Comparison of ENCODE assay signal across 11 cellular contexts in the genomic region with DNA sequence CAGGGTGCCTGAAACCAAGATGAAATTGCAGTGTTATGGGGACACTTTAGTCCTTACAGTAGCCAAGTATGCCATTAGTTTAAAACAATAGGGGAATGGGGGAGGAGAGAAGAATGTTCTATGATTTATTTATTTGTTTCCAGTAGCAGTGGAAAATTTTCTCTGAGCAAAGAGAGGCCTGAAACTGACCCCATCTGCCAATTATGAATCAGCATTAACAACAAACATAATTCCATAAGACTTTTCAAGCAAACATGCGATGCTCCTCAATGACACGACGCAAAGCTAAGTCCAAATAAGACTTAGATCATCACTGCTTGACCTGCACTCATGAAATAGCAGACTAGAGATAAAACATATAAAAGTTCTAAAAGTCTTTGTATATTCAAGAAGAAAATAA. TPM values are rescaled to one million over a fixed set of nuclear protein-coding genes. Genes with fewer than 3 reads are reported as not detected.
DNase-seq lines count a peak whose midpoint lies in the region; ATAC-seq and TF ChIP-seq lines count a peak whose summit lies in the region.
"Had no signal": no experiment of that assay in that cellular context is flagged by ENCODE, and none has a peak within 500 bp of the region (broad histone marks: within the 10 kb centered on the region; RNA-seq: fewer than 3 reads in every experiment).

No MANE protein-coding gene starts in this region.

- peaks cover 75% of the 10 kb centered on the region for H3K4me1 Mint-ChIP-seq in activated naive CD4-positive, alpha-beta T cell treated with anti-CD3 and anti-CD28 coated beads, Interleukin-2, amount 50 U/mL, for 24 hours
- H3K4me1 Mint-ChIP-seq in CD8-positive, alpha-beta memory T cell = peaks cover 20 to 54% (median 27%) of the 10 kb centered on the region in 3 donors

- TF ChIP-seq CTCF in coronary artery (IDR thresholded peaks at IDR 0.05) (no peak), tibial nerve (IDR thresholded peaks at IDR 0.05) (no peak)

- DNase-seq in activated naive CD4-positive, alpha-beta T cell treated with anti-CD3 and anti-CD28 coated beads, Interleukin-2, amount 50 U/mL, for 72 hours (ENCODE audit: low spot score in 2 of 2) = no peak
- DNase-seq in coronary artery (ENCODE audit: low spot score) (no peak), mesendoderm (no peak), tibial nerve (ENCODE audit: low spot score in 2 of 2) (no peak), mesenteric fat pad (ENCODE audit: low spot score) (no peak), HUDEP-2 (lab: John Stamatoyannopoulos, UW; ENCODE audit: unreplicated experiment in 76 of 76) (no peak)
- no peak for DNase-seq in CD8-positive, alpha-beta memory T cell
- DNase-seq: GOT3, NCI-H2081 treated with DMSO at 0.1 percent for 48 hours had no signal

- WGBS in mesendoderm (ENCODE audit: extremely low coverage, insufficient coverage, low lambda C conversion rate) = no CpG with 5 or more reads among the region's 3 CpGs
- WGBS in tibial nerve, 2 donors = 18 to 33% methylated on average over 3 of the region's 3 CpGs

- no peaks in the 10 kb centered on the region for H3K27me3 ChIP-seq in mesendoderm (ENCODE audit: insufficient read depth, low read length, poor library complexity)
- no peaks in the 10 kb centered on the region for H3K27me3 ChIP-seq in tibial nerve
- H3K27me3 ChIP-seq in CD8-positive, alpha-beta memory T cell (ENCODE audit: insufficient read depth, low read length, poor library complexity, severe bottlenecking) = no peaks in the 10 kb centered on the region

- no peak overlapping the region for H3K4me2 ChIP-seq in mesendoderm (ENCODE audit: low read length)

- H3K18ac ChIP-seq in mesendoderm (ENCODE audit: low read length) = no peak overlapping the region

- no peaks in the 10 kb centered on the region for H3K9me3 Mint-ChIP-seq in activated naive CD4-positive, alpha-beta T cell treated with anti-CD3 and anti-CD28 coated beads, Interleukin-2, amount 50 U/mL, for 24 hours
- peaks cover 0 to 4% of the 10 kb centered on the region in 2 donors for H3K9me3 Mint-ChIP-seq in activated naive CD4-positive, alpha-beta T cell treated with anti-CD3 and anti-CD28 coated beads, Interleukin-2, amount 50 U/mL, for 72 hours
- no peaks in the 10 kb centered on the region for H3K9me3 Mint-ChIP-seq in CD8-positive, alpha-beta memory T cell

- no peak for TF ChIP-seq EP300 in tibial nerve (IDR thresholded peaks at IDR 0.05)

- H2BK5ac ChIP-seq in mesendoderm (ENCODE audit: low read length) = no peak overlapping the region

- no peak overlapping the region for H4K8ac ChIP-seq in mesendoderm (ENCODE audit: low read depth, low read length)

- peak overlapping the region; percentile 6 for H3K56ac ChIP-seq in mesendoderm (ENCODE audit: low read length)

- H3K4me3 ChIP-seq in coronary artery (peak overlapping the region; percentile 80), mesendoderm (ENCODE audit: low read length) (no peak overlapping the region), tibial nerve (peak overlapping the region in 2 of 4 donors; percentile 74 to 82)
- no peak overlapping the region for H3K4me3 ChIP-seq in CD8-positive, alpha-beta memory T cell (ENCODE audit: low read length)

- no peak overlapping the region for H2BK15ac ChIP-seq in mesendoderm (replicated peaks; ENCODE audit: low read depth)

- H3K79me1 ChIP-seq in mesendoderm (ENCODE audit: low read length) = peaks cover 5% of the 10 kb centered on the region

- CTCF ChIA-PET in CD8-positive, alpha-beta memory T cell (lab: Charles Lee) = no interaction called here

- H4K5ac ChIP-seq in mesendoderm (ENCODE audit: low read length) = no peak overlapping the region

- H3K4me1 ChIP-seq in mesendoderm (ENCODE audit: control insufficient read depth, low read depth, low read length) (peaks cover 22% of the 10 kb centered on the region), tibial nerve (peaks cover 0 to 65% (median 47%) of the 10 kb centered on the region in 4 donors)
- H3K4me1 ChIP-seq in CD8-positive, alpha-beta memory T cell (ENCODE audit: insufficient read depth, low read length) = peaks cover 13% of the 10 kb centered on the region

- no peaks in the 10 kb centered on the region for H3K27me3 Mint-ChIP-seq in activated naive CD4-positive, alpha-beta T cell treated with anti-CD3 and anti-CD28 coated beads, Interleukin-2, amount 50 U/mL, for 24 hours
- peaks cover 28 to 34% of the 10 kb centered on the region in 2 donors for H3K27me3 Mint-ChIP-seq in CD8-positive, alpha-beta memory T cell

- H3K9me3 ChIP-seq in tibial nerve = no peaks in the 10 kb centered on the region
- H3K9me3 ChIP-seq in CD8-positive, alpha-beta memory T cell (ENCODE audit: low read length) = no peaks in the 10 kb centered on the region

- no peak for ATAC-seq in activated naive CD4-positive, alpha-beta T cell treated with anti-CD3 and anti-CD28 coated beads, Interleukin-2, amount 50 U/mL, for 72 hours
- ATAC-seq: natural killer cell treated with Interleukin-12 subunit alpha and Interleukin-12 subunit beta and Interleukin-15 and Interleukin-18, amount 100 ng/mL, for 72 hours had no signal

- peak overlapping the region; percentile 38 for H3K9ac ChIP-seq in mesendoderm (ENCODE audit: low read length)

- H3K23ac ChIP-seq in mesendoderm (ENCODE audit: low read length) = no peak overlapping the region

- H3K36me3 Mint-ChIP-seq in activated naive CD4-positive, alpha-beta T cell treated with anti-CD3 and anti-CD28 coated beads, Interleukin-2, amount 50 U/mL, for 24 hours = peaks cover 8% of the 10 kb centered on the region
- H3K36me3 Mint-ChIP-seq in activated naive CD4-positive, alpha-beta T cell treated with anti-CD3 and anti-CD28 coated beads, Interleukin-2, amount 50 U/mL, for 72 hours = peaks cover 9 to 22% of the 10 kb centered on the region in 2 donors
- H3K36me3 Mint-ChIP-seq in CD8-positive, alpha-beta memory T cell = no peaks in the 10 kb centered on the region

- peak overlapping the region; percentile 43 for H3K4ac ChIP-seq in mesendoderm (ENCODE audit: low read depth, low read length)

- no peak overlapping the region for H2BK120ac ChIP-seq in mesendoderm (ENCODE audit: low read depth, low read length)

- no peaks in the 10 kb centered on the region for H3K36me3 ChIP-seq in mesendoderm (ENCODE audit: control insufficient read depth, insufficient read depth, low read length)
- no peaks in the 10 kb centered on the region for H3K36me3 ChIP-seq in tibial nerve
- no peaks in the 10 kb centered on the region for H3K36me3 ChIP-seq in CD8-positive, alpha-beta memory T cell (ENCODE audit: insufficient read depth, low read length)

- no peak overlapping the region for H2AK5ac ChIP-seq in mesendoderm (ENCODE audit: low read length)

- H3K4me3 Mint-ChIP-seq in activated naive CD4-positive, alpha-beta T cell treated with anti-CD3 and anti-CD28 coated beads, Interleukin-2, amount 50 U/mL, for 24 hours = peak overlapping the region; percentile 94
- H3K4me3 Mint-ChIP-seq in CD8-positive, alpha-beta memory T cell = no peak overlapping the region
- H3K4me3 Mint-ChIP-seq: natural killer cell treated with Interleukin-12 subunit alpha and Interleukin-12 subunit beta and Interleukin-15 and Interleukin-18, amount 100 ng/mL, for 72 hours had no signal

- H3K27ac ChIP-seq in coronary artery (peak overlapping the region; percentile 100), mesendoderm (ENCODE audit: low read depth, low read length) (no peak overlapping the region), tibial nerve (peak overlapping the region; percentile 85 to 100 (median 98))
- no peak overlapping the region for H3K27ac ChIP-seq in CD8-positive, alpha-beta memory T cell (ENCODE audit: low read depth, low read length)

- H3K27ac Mint-ChIP-seq in activated naive CD4-positive, alpha-beta T cell treated with anti-CD3 and anti-CD28 coated beads, Interleukin-2, amount 50 U/mL, for 24 hours = peak overlapping the region; percentile 78
- no peak overlapping the region for H3K27ac Mint-ChIP-seq in activated naive CD4-positive, alpha-beta T cell treated with anti-CD3 and anti-CD28 coated beads, Interleukin-2, amount 50 U/mL, for 72 hours
- no peak overlapping the region for H3K27ac Mint-ChIP-seq in CD8-positive, alpha-beta memory T cell

- POLR2A ChIA-PET in CD8-positive, alpha-beta memory T cell (lab: Charles Lee) = no interaction called here

- TF ChIP-seq POLR2A in tibial nerve (IDR thresholded peaks at IDR 0.05) = no peak

- H3K79me2 ChIP-seq in mesendoderm (ENCODE audit: control insufficient read depth, insufficient read depth, low read length) = peaks cover 86% of the 10 kb centered on the region

RNA-seq across cellular contexts. Expression of a gene that starts 4.0 kb away (rescaled TPM):
- 10 to 100 TPM; 26.8 to 28.7 TPM for total RNA-seq in activated naive CD4-positive, alpha-beta T cell treated with anti-CD3 and anti-CD28 coated beads, Interleukin-2, amount 50 U/mL, for 72 hours
- 44.5 TPM for polyA plus RNA-seq in mesendoderm (2013, experiment 1 of 2)
- polyA plus RNA-seq in mesendoderm (2013, experiment 2 of 2) = 41.8 TPM
- 10 to 100 TPM; 25.8 to 55.3 (median 37.1) TPM for total RNA-seq in tibial nerve
- total RNA-seq in CD8-positive, alpha-beta memory T cell = 10 to 100 TPM in 1 of 2 experiments, 1 to 10 TPM in 1; 6.7 to 12.1 TPM
- polyA plus RNA-seq in CD8-positive, alpha-beta memory T cell = 6.4 TPM
- total RNA-seq in mesenteric fat pad = 68.9 TPM

Comparison
In these comparisons a context has a peak if more than half of its experiments do, and no peak if none do; other contexts are left out.
1. H3K27ac ChIP-seq: peak in coronary artery (2 of 2) and tibial nerve (4 of 4); none in mesendoderm (single experiment) and CD8-positive, alpha-beta memory T cell (single experiment).